14 cellular contexts compared by ENCODE assay signal in the genomic region with DNA sequence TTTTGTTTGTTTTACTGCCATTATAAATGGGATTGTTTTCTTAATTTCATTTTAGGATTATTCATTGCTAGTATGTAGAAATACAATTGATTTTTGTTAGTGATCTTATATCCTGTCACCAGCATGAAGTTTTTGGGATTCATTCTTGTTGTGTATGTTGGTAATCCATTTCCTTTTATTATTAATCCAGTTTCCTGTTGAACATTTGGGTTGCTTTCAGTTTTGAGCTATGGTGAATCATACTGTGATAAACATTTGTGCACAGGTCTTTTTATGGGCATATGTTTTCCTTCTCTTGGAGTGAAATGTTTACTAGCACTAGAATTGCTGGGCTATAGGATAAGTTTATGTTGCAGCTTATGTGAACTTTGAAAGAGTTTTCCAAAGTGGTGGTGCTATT.
DNase-seq lines count a peak whose midpoint lies in the region; ATAC-seq and TF ChIP-seq lines count a peak whose summit lies in the region.
"Had no signal": no experiment of that assay in that cellular context is flagged by ENCODE, and none has a peak within 500 bp of the region (broad histone marks: within the 10 kb centered on the region; RNA-seq: fewer than 3 reads in every experiment).

No MANE protein-coding gene starts in this region.

- H3K9me3 Mint-ChIP-seq in CD8-positive, alpha-beta T cell: peaks cover 22% of the 10 kb centered on the region

- H3K9me2 ChIP-seq in SK-N-SH: no peaks in the 10 kb centered on the region

- no peak overlapping the region for H3K4me3 Mint-ChIP-seq in CD8-positive, alpha-beta T cell
- H3K4me3 Mint-ChIP-seq: activated T-cell treated with anti-CD3 and anti-CD28 coated beads, Interleukin-2, amount 50 U/mL, for 4 hours had no signal

- H3K4me1 ChIP-seq in SK-N-SH (ENCODE audit: control insufficient read depth in 1 of 2, insufficient read depth in 2 of 2, low read depth in 1 of 2, low read length in 1 of 2): no peaks in the 10 kb centered on the region
- no peaks in the 10 kb centered on the region for H3K4me1 ChIP-seq in CD8-positive, alpha-beta T cell (ENCODE audit: insufficient read depth, low read length)
- H3K4me1 ChIP-seq: uterus had no signal

- ATAC-seq in SK-N-SH treated with all-trans-retinoic acid at 6 μM for 48 hours: no peak
- peak; percentile 47 for ATAC-seq in esophagus mucosa
- ATAC-seq in CD8-positive, alpha-beta T cell: no peak
- ATAC-seq in GM21528 (IDR thresholded peaks at IDR 0.05; ENCODE audit: low FRiP score, unreplicated experiment): no peak
- ATAC-seq in HG03196 (IDR thresholded peaks at IDR 0.05; ENCODE audit: unreplicated experiment): no peak
- ATAC-seq: activated T-cell treated with anti-CD3 and anti-CD28 coated beads, Interleukin-2, amount 50 U/mL, for 4 hours had no signal

- CTCF ChIA-PET in SK-N-SH (lab: Yijun Ruan, JAX): no interaction called here
- CTCF ChIA-PET in CD8-positive, alpha-beta T cell (lab: Charles Lee): no interaction called here

- H3K79me2 ChIP-seq in SK-N-SH (ENCODE audit: insufficient read depth): peaks cover 5% of the 10 kb centered on the region

- DNase-seq in SK-N-SH: no peak
- DNase-seq in LoVo (ENCODE audit: low spot score): peak; percentile 35
- peak; percentile 83 for DNase-seq in renal cortical epithelial cell (ENCODE audit: low read depth)
- DNase-seq in CD8-positive, alpha-beta T cell: no peak
- DNase-seq: activated T-cell treated with anti-CD3 and anti-CD28 coated beads, Interleukin-2, amount 50 U/mL, for 4 hours; caudate nucleus; midbrain; uterus had no signal

- peaks cover 28 to 51% of the 10 kb centered on the region in 2 experiments for H3K36me3 ChIP-seq in SK-N-SH (replicated peaks in 1 of 2; ENCODE audit: control insufficient read depth in 1 of 2, insufficient read depth in 2 of 2, low read length in 1 of 2)
- H3K36me3 ChIP-seq in CD8-positive, alpha-beta T cell (ENCODE audit: insufficient read depth, low read length): no peaks in the 10 kb centered on the region
- H3K36me3 ChIP-seq: uterus had no signal

- POLR2A ChIA-PET in SK-N-SH (lab: Yijun Ruan, JAX): no interaction called here
- POLR2A ChIA-PET in CD8-positive, alpha-beta T cell (lab: Charles Lee): interaction anchor here (0.7 to 1.2 kb wide), 2 partner anchors 13 to 36 kb away, joined by 3 read pairs; no protein-coding TSS in a partner anchor

- H3K4me1 Mint-ChIP-seq in CD8-positive, alpha-beta T cell (ENCODE audit: low read depth): peaks cover 31% of the 10 kb centered on the region

- no peaks in the 10 kb centered on the region for H3F3A ChIP-seq in SK-N-SH (replicated peaks; ENCODE audit: insufficient read depth)

- no peak overlapping the region for H2AFZ ChIP-seq in SK-N-SH (ENCODE audit: low read depth)

- no peaks in the 10 kb centered on the region for H3K9me3 ChIP-seq in SK-N-SH
- H3K9me3 ChIP-seq in CD8-positive, alpha-beta T cell (ENCODE audit: low read length): no peaks in the 10 kb centered on the region
- H3K9me3 ChIP-seq: right atrium auricular region, uterus had no signal

- H3K4me3 ChIP-seq in SK-N-SH (ENCODE audit: low read depth in 2 of 2, low read length in 1 of 2): no peak overlapping the region
- no peak overlapping the region for H3K4me3 ChIP-seq in CD8-positive, alpha-beta T cell (ENCODE audit: low read depth, low read length)
- H3K4me3 ChIP-seq: right atrium auricular region, uterus had no signal

- no peaks in the 10 kb centered on the region for H4K20me1 ChIP-seq in SK-N-SH (ENCODE audit: insufficient read depth)

- no peak overlapping the region for H3K27ac Mint-ChIP-seq in CD8-positive, alpha-beta T cell

- no peak overlapping the region for H3K4me2 ChIP-seq in SK-N-SH

- peaks cover 59% of the 10 kb centered on the region for H3K36me3 Mint-ChIP-seq in CD8-positive, alpha-beta T cell

- TF ChIP-seq EP300 in SK-N-SH (IDR thresholded peaks at IDR 0.05; ENCODE audit: borderline replicate concordance in 1 of 2, low read depth in 1 of 2, low read length in 1 of 2): no peak

- no peak overlapping the region for H3K27ac ChIP-seq in SK-N-SH (ENCODE audit: low read depth in 2 of 2, low read length in 1 of 2)
- H3K27ac ChIP-seq in CD8-positive, alpha-beta T cell (ENCODE audit: low read depth, low read length): no peak overlapping the region
- H3K27ac ChIP-seq: HL-60, right atrium auricular region, uterus had no signal

- intact Hi-C loops in CD8-positive, alpha-beta T cell (cut with DNase I, micrococcal nuclease): no loop called here

- no peaks in the 10 kb centered on the region for H3K27me3 Mint-ChIP-seq in CD8-positive, alpha-beta T cell (ENCODE audit: low read depth)

- H3K27me3 ChIP-seq in SK-N-SH (ENCODE audit: insufficient read depth): no peaks in the 10 kb centered on the region
- H3K27me3 ChIP-seq in CD8-positive, alpha-beta T cell (ENCODE audit: insufficient read depth, low read length): no peaks in the 10 kb centered on the region
- H3K27me3 ChIP-seq: right atrium auricular region, uterus had no signal

- no peak for TF ChIP-seq RAD21 in SK-N-SH (IDR thresholded peaks at IDR 0.05; ENCODE audit: low read length)

- TF ChIP-seq CTCF in SK-N-SH (IDR thresholded peaks at IDR 0.05): no peak
- TF ChIP-seq CTCF in CD8-positive, alpha-beta T cell (IDR thresholded peaks at IDR 0.05): no peak

- no peak overlapping the region for H3K9ac ChIP-seq in SK-N-SH

TF ChIP-seq in SK-N-SH, 30 proteins besides CTCF, POLR2A, EP300 and RAD21:
- TF ChIP-seq FOSL2 (IDR thresholded peaks at IDR 0.05; ENCODE audit: borderline replicate concordance, low read depth): peak; percentile 21; the same call in 1 of the 2 replicates
- TF ChIP-seq MEF2A (IDR thresholded peaks at IDR 0.05; ENCODE audit: borderline replicate concordance, low read depth): no peak

TF ChIP-seq in SK-N-SH treated with all-trans-retinoic acid at 6 μM for 48 hours, 23 proteins besides CTCF, POLR2A, EP300 and RAD21:
- no peak for TF ChIP-seq ISL1 (CRISPR knock-in tag; IDR thresholded peaks at IDR 0.05)
- TF ChIP-seq BACH2 (CRISPR knock-in tag; IDR thresholded peaks at IDR 0.05; ENCODE audit: borderline replicate concordance): no peak
- no peak for TF ChIP-seq ESRRG (CRISPR knock-in tag; IDR thresholded peaks at IDR 0.05)

Comparison
In these comparisons a context has a peak if more than half of its experiments do, and no peak if none do; other contexts are left out.
1. DNase-seq: peak in LoVo (single experiment) and renal cortical epithelial cell (single experiment); none in SK-N-SH (single experiment) and CD8-positive, alpha-beta T cell (0 of 7).